Comparison of ENCODE assay signal across 35 cellular contexts in genomic region chr6:122647765-122648164, GRCh38.
"Had no signal": no experiment of that assay in that cellular context is flagged by ENCODE, and none has a peak within 500 bp of the region (broad histone marks: within the 10 kb centered on the region; RNA-seq: fewer than 3 reads in every experiment).

No MANE protein-coding gene starts in this region.

- H3K9me3 Mint-ChIP-seq: activated CD8-positive, alpha-beta T cell treated with anti-CD3 and anti-CD28 coated beads for 36 hours; activated naive CD8-positive, alpha-beta T cell treated with anti-CD3 and anti-CD28 coated beads, Interleukin-2, amount 50 U/mL, for 24 hours; activated T-cell treated with anti-CD3 and anti-CD28 coated beads, Interleukin-2, amount 50 U/mL, for 4 hours; activated T-helper 17 cell treated with anti-CD3 and anti-CD28 coated beads, Interleukin-2, amount 50 U/mL, for 72 hours; central memory CD8-positive, alpha-beta T cell; nephron progenitor cell; stimulated activated effector memory CD8-positive, alpha-beta T cell treated with anti-CD3 and anti-CD28 coated beads, Interleukin-12 subunit alpha, Interleukin-12 subunit beta, amount 100 ng/mL, for 72 hours; stimulated activated naive CD8-positive, alpha-beta T cell treated with anti-CD3 and anti-CD28 coated beads, Interleukin-15, amount 100 ng/mL, for 72 hours; WTC11 had no signal

- H3K27me3 Mint-ChIP-seq: activated T-helper 17 cell treated with anti-CD3 and anti-CD28 coated beads, Interleukin-2, amount 50 U/mL, for 72 hours; central memory CD8-positive, alpha-beta T cell; naive B cell; progenitor cell of endocrine pancreas had no signal

- H3K4me3 ChIP-seq: gastroesophageal sphincter, left lung, lower lobe of right lung, mucosa of descending colon, upper lobe of left lung, vagina had no signal

- H3K27me3 ChIP-seq: gastroesophageal sphincter, left lung, neutrophil, upper lobe of left lung, vagina had no signal

- DNase-seq: activated CD4-positive, alpha-beta T cell treated with anti-CD3 and anti-CD28 coated beads, Interleukin-2, amount 50 U/mL, for 1 hour; activated CD8-positive, alpha-beta T cell treated with anti-CD3 and anti-CD28 coated beads for 36 hours; activated gamma-delta T cell treated with Interleukin-2 at 50 U/mL for 16 hours; activated naive CD4-positive, alpha-beta T cell treated with anti-CD3 and anti-CD28 coated beads, Interleukin-2, amount 50 U/mL, for 16 hours; activated naive CD8-positive, alpha-beta T cell treated with anti-CD3 and anti-CD28 coated beads, Interleukin-2, amount 50 U/mL, for 24 hours; activated T-cell treated with anti-CD3 and anti-CD28 coated beads, Interleukin-2, amount 50 U/mL, for 4 hours; amygdala; effector CD8-positive, alpha-beta T cell; head of caudate nucleus; hippocampal formation; immature natural killer cell; kidney glomerular epithelial cell; left lung; lower lobe of right lung; mucosa of descending colon; naive B cell; nephron progenitor cell; small intestine; stimulated activated CD4-positive, alpha-beta T cell treated with anti-CD3 and anti-CD28 coated beads, Interleukin-4, amount 100 ng/mL, for 24 hours; stimulated activated naive CD8-positive, alpha-beta T cell treated with anti-CD3 and anti-CD28 coated beads, Interleukin-15, amount 100 ng/mL, for 72 hours; substantia nigra; SW 1271; T-helper 17 cell; upper lobe of left lung had no signal

- FAIRE-seq: bronchial epithelial cell, colon, small intestine had no signal

- H3K4me1 Mint-ChIP-seq: activated naive CD8-positive, alpha-beta T cell treated with anti-CD3 and anti-CD28 coated beads, Interleukin-2, amount 50 U/mL, for 24 hours; activated T-helper 17 cell treated with anti-CD3 and anti-CD28 coated beads, Interleukin-2, amount 50 U/mL, for 72 hours; central memory CD8-positive, alpha-beta T cell; immature natural killer cell; naive B cell; nephron progenitor cell; stimulated activated effector memory CD8-positive, alpha-beta T cell treated with anti-CD3 and anti-CD28 coated beads, Interleukin-12 subunit alpha, Interleukin-12 subunit beta, amount 100 ng/mL, for 72 hours; stimulated activated naive CD8-positive, alpha-beta T cell treated with anti-CD3 and anti-CD28 coated beads, Interleukin-15, amount 100 ng/mL, for 72 hours; T-helper 17 cell; WTC11 had no signal

- H3K4me3 Mint-ChIP-seq: activated CD8-positive, alpha-beta T cell treated with anti-CD3 and anti-CD28 coated beads for 36 hours; activated naive CD8-positive, alpha-beta T cell treated with anti-CD3 and anti-CD28 coated beads, Interleukin-2, amount 50 U/mL, for 24 hours; activated T-cell treated with anti-CD3 and anti-CD28 coated beads, Interleukin-2, amount 50 U/mL, for 4 hours; activated T-helper 17 cell treated with anti-CD3 and anti-CD28 coated beads, Interleukin-2, amount 50 U/mL, for 72 hours; central memory CD8-positive, alpha-beta T cell; immature natural killer cell; naive B cell; nephron progenitor cell; stimulated activated effector memory CD8-positive, alpha-beta T cell treated with anti-CD3 and anti-CD28 coated beads, Interleukin-12 subunit alpha, Interleukin-12 subunit beta, amount 100 ng/mL, for 72 hours; stimulated activated naive CD8-positive, alpha-beta T cell treated with anti-CD3 and anti-CD28 coated beads, Interleukin-15, amount 100 ng/mL, for 72 hours; T-helper 17 cell; WTC11 had no signal

- ATAC-seq: activated CD8-positive, alpha-beta T cell treated with anti-CD3 and anti-CD28 coated beads for 36 hours; activated naive CD8-positive, alpha-beta T cell treated with anti-CD3 and anti-CD28 coated beads, Interleukin-2, amount 50 U/mL, for 24 hours; activated T-cell treated with anti-CD3 and anti-CD28 coated beads, Interleukin-2, amount 50 U/mL, for 4 hours; activated T-helper 17 cell treated with anti-CD3 and anti-CD28 coated beads, Interleukin-2, amount 50 U/mL, for 72 hours; gastroesophageal sphincter; left lung; lower lobe of right lung; mucosa of descending colon; sciatic nerve; stimulated activated effector memory CD8-positive, alpha-beta T cell treated with anti-CD3 and anti-CD28 coated beads, Interleukin-12 subunit alpha, Interleukin-12 subunit beta, amount 100 ng/mL, for 72 hours; stimulated activated naive CD8-positive, alpha-beta T cell treated with anti-CD3 and anti-CD28 coated beads, Interleukin-15, amount 100 ng/mL, for 72 hours; T-helper 17 cell; WTC11 had no signal

- H3K27ac ChIP-seq: gastroesophageal sphincter, left lung, lower lobe of right lung, neutrophil, upper lobe of left lung, vagina had no signal

- H3K36me3 Mint-ChIP-seq: immature natural killer cell; naive B cell; stimulated activated effector memory CD8-positive, alpha-beta T cell treated with anti-CD3 and anti-CD28 coated beads, Interleukin-12 subunit alpha, Interleukin-12 subunit beta, amount 100 ng/mL, for 72 hours; WTC11 had no signal

- H3K36me3 ChIP-seq: gastroesophageal sphincter, left lung, lower lobe of right lung, neutrophil, upper lobe of left lung, vagina had no signal

- H3K9me3 ChIP-seq: gastroesophageal sphincter, left lung, lower lobe of right lung, mucosa of descending colon, neutrophil, upper lobe of left lung, vagina had no signal

- H3K27ac Mint-ChIP-seq: activated CD8-positive, alpha-beta T cell treated with anti-CD3 and anti-CD28 coated beads for 36 hours; activated naive CD8-positive, alpha-beta T cell treated with anti-CD3 and anti-CD28 coated beads, Interleukin-2, amount 50 U/mL, for 24 hours; activated T-helper 17 cell treated with anti-CD3 and anti-CD28 coated beads, Interleukin-2, amount 50 U/mL, for 72 hours; immature natural killer cell; naive B cell; nephron progenitor cell; progenitor cell of endocrine pancreas; stimulated activated effector memory CD8-positive, alpha-beta T cell treated with anti-CD3 and anti-CD28 coated beads, Interleukin-12 subunit alpha, Interleukin-12 subunit beta, amount 100 ng/mL, for 72 hours; stimulated activated naive CD8-positive, alpha-beta T cell treated with anti-CD3 and anti-CD28 coated beads, Interleukin-15, amount 100 ng/mL, for 72 hours; T-helper 17 cell; WTC11 had no signal

- H3K4me1 ChIP-seq: gastroesophageal sphincter, left lung, lower lobe of right lung, upper lobe of left lung, vagina had no signal
